8 cellular contexts compared by ENCODE assay signal in the genomic region with DNA sequence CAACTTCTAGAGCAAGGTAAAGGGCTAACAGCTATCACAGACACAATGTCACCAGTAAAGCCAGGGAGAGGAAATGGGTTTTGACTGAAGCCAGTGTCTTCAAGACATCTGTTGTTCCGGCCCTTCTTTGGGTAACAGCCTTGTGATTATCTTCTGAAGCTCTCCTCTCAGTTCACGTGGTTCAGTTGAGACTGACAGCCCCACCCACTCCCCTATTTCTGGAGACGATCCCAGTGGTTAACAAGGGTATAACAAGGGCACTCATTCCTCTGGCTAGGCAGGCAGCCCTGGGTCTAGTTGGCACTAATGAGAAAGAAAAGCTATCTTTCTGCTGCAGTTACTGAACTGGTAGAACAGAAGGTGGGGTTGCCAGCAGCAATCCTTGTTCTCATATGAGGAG. TPM values are rescaled to one million over a fixed set of nuclear protein-coding genes. Genes with fewer than 3 reads are reported as not detected.
DNase-seq lines count a peak whose midpoint lies in the region; ATAC-seq, FAIRE-seq and TF ChIP-seq lines count a peak whose summit lies in the region.

No MANE protein-coding gene starts in this region.

- H3K27me3 ChIP-seq in Peyer's patch = no peaks in the 10 kb centered on the region
- no peaks in the 10 kb centered on the region for H3K27me3 ChIP-seq in gastroesophageal sphincter
- no peaks in the 10 kb centered on the region for H3K27me3 ChIP-seq in psoas muscle (ENCODE audit: insufficient read depth in 3 of 3, low read length in 2 of 3)

- H3K27me3 Mint-ChIP-seq in activated T-helper 2 cell treated with anti-CD3 and anti-CD28 coated beads, Interferon-gamma antibody, Interleukin-2, Interleukin-4, amounts not matched to agents 10 μg/mL and 5 μg/mL and 100 μg/mL, durations not matched to agents 14 hours and 24 hours and 36 hours (ENCODE audit: low read depth) = no peaks in the 10 kb centered on the region

- H3K36me3 Mint-ChIP-seq in activated T-helper 2 cell treated with anti-CD3 and anti-CD28 coated beads, Interferon-gamma antibody, Interleukin-2, Interleukin-4, amounts not matched to agents 10 μg/mL and 5 μg/mL and 100 μg/mL, durations not matched to agents 14 hours and 24 hours and 36 hours (ENCODE audit: low read depth) = peaks cover 34% of the 10 kb centered on the region

- WGBS in gastroesophageal sphincter (ENCODE audit: low coverage in 1 of 2), 2 donors = 7 to 8% methylated on average over 2 to 3 of the region's 3 CpGs
- 3 to 8% (median 6%) methylated on average over 3 of the region's 3 CpGs for WGBS in psoas muscle, 3 donors

- TF ChIP-seq CTCF in Peyer's patch (IDR thresholded peaks at IDR 0.05) (peak in 5 of 6 experiments; percentile 29 to 43 (median 34)), gastroesophageal sphincter (IDR thresholded peaks at IDR 0.05) (peak in 3 of 4 experiments; percentile 12 to 29 (median 19)), psoas muscle (IDR thresholded peaks at IDR 0.05) (no peak)

- peaks cover 78% of the 10 kb centered on the region for H3K4me1 Mint-ChIP-seq in activated T-helper 2 cell treated with anti-CD3 and anti-CD28 coated beads, Interferon-gamma antibody, Interleukin-2, Interleukin-4, amounts not matched to agents 10 μg/mL and 5 μg/mL and 100 μg/mL, durations not matched to agents 14 hours and 24 hours and 36 hours (ENCODE audit: low read depth)

- H3K4me3 ChIP-seq in Peyer's patch = no peak overlapping the region
- no peak overlapping the region for H3K4me3 ChIP-seq in gastroesophageal sphincter
- no peak overlapping the region for H3K4me3 ChIP-seq in psoas muscle

- H3K9me3 ChIP-seq in Peyer's patch (no peaks in the 10 kb centered on the region), gastroesophageal sphincter (no peaks in the 10 kb centered on the region), psoas muscle (no peaks in the 10 kb centered on the region)

- DNase-seq in CD1c-positive myeloid dendritic cell (ENCODE audit: extremely low spot score) (peak; percentile 70), GM19239 (ENCODE audit: insufficient read length, low spot score) (peak; percentile 57), Peyer's patch (peak in 2 of 3 donors; percentile 70 to 72), psoas muscle (peak; percentile 23 to 60), NCI-H128 (lab: John Stamatoyannopoulos, UW; ENCODE audit: unreplicated experiment) (no peak)
- DNase-seq in activated T-helper 2 cell treated with anti-CD3 and anti-CD28 coated beads, Interferon-gamma antibody, Interleukin-2, Interleukin-4, amounts not matched to agents 10 μg/mL and 5 μg/mL and 100 μg/mL, durations not matched to agents 14 hours and 24 hours and 36 hours (ENCODE audit: low spot score) = peak; percentile 72

- peaks cover 5% of the 10 kb centered on the region for H3K9me3 Mint-ChIP-seq in activated T-helper 2 cell treated with anti-CD3 and anti-CD28 coated beads, Interferon-gamma antibody, Interleukin-2, Interleukin-4, amounts not matched to agents 10 μg/mL and 5 μg/mL and 100 μg/mL, durations not matched to agents 14 hours and 24 hours and 36 hours

- peak overlapping the region; percentile 78 for H3K27ac Mint-ChIP-seq in activated T-helper 2 cell treated with anti-CD3 and anti-CD28 coated beads, Interferon-gamma antibody, Interleukin-2, Interleukin-4, amounts not matched to agents 10 μg/mL and 5 μg/mL and 100 μg/mL, durations not matched to agents 14 hours and 24 hours and 36 hours

- H3K36me3 ChIP-seq in Peyer's patch (no peaks in the 10 kb centered on the region), gastroesophageal sphincter (no peaks in the 10 kb centered on the region), psoas muscle (ENCODE audit: insufficient read depth in 1 of 2, low read depth in 1 of 2) (no peaks in the 10 kb centered on the region)

- H3K27ac ChIP-seq in Peyer's patch = peak overlapping the region in 1 of 4 donors; percentile 1
- peak overlapping the region; percentile 31 to 70 (median 62) for H3K27ac ChIP-seq in gastroesophageal sphincter
- H3K27ac ChIP-seq in psoas muscle = peak overlapping the region; percentile 73

- TF ChIP-seq POLR2A in Peyer's patch (IDR thresholded peaks at IDR 0.05) (no peak), gastroesophageal sphincter (IDR thresholded peaks at IDR 0.05) (no peak)

- FAIRE-seq in GM19239 (lab: Jason Lieb, UNC) = peak; percentile 85

- no peak for TF ChIP-seq EP300 in gastroesophageal sphincter (IDR thresholded peaks at IDR 0.05)

- peak overlapping the region; percentile 44 for H3K4me3 Mint-ChIP-seq in activated T-helper 2 cell treated with anti-CD3 and anti-CD28 coated beads, Interferon-gamma antibody, Interleukin-2, Interleukin-4, amounts not matched to agents 10 μg/mL and 5 μg/mL and 100 μg/mL, durations not matched to agents 14 hours and 24 hours and 36 hours (ENCODE audit: low read depth)

- peak; percentile 87 for ATAC-seq in HG03175 (IDR thresholded peaks at IDR 0.05; ENCODE audit: unreplicated experiment)
- peak; percentile 55 for ATAC-seq in gastroesophageal sphincter
- ATAC-seq in psoas muscle = peak; percentile 84 to 94 (median 93)

- peaks cover 0 to 21% (median 4%) of the 10 kb centered on the region in 4 donors for H3K4me1 ChIP-seq in Peyer's patch
- peaks cover 4 to 69% (median 11%) of the 10 kb centered on the region in 3 donors for H3K4me1 ChIP-seq in gastroesophageal sphincter
- peaks cover 9% of the 10 kb centered on the region for H3K4me1 ChIP-seq in psoas muscle

- intact Hi-C loops in activated T-helper 2 cell treated with anti-CD3 and anti-CD28 coated beads, Interferon-gamma antibody, Interleukin-2, Interleukin-4, amounts not matched to agents 10 μg/mL and 5 μg/mL and 100 μg/mL, durations not matched to agents 14 hours and 24 hours and 36 hours (cut with micrococcal nuclease) = no loop called here
- intact Hi-C loops in psoas muscle (cut with DNase I) = no loop called here

RNA-seq across cellular contexts. Expression of gene GNPTAB, which starts 6.9 kb away (rescaled TPM):
- total RNA-seq in Peyer's patch = 10 to 100 TPM; 27.1 to 91.6 (median 31.3) TPM
- 93.6 and 100 TPM in 2 replicates for total RNA-seq in activated T-helper 2 cell treated with anti-CD3 and anti-CD28 coated beads, Interferon-gamma antibody, Interleukin-2, Interleukin-4, amounts not matched to agents 10 μg/mL and 5 μg/mL and 100 μg/mL, durations not matched to agents 14 hours and 24 hours and 36 hours
- total RNA-seq in gastroesophageal sphincter = 10 to 100 TPM; 25.8 to 43.2 (median 36.3) TPM
- total RNA-seq in psoas muscle = 10 to 100 TPM; 14.3 to 36.1 (median 19.9) TPM
- polyA plus RNA-seq in psoas muscle = 10 to 100 TPM; 10.3 to 17.5 (median 11.5) TPM

RNA-seq across cellular contexts. Expression of gene DRAM1, which starts 53.5 kb away (rescaled TPM):
- total RNA-seq in Peyer's patch (1 to 10 TPM; 3.2 to 7.4 (median 5.7) TPM), gastroesophageal sphincter (10 to 100 TPM; 13.2 to 29.1 (median 21.2) TPM), psoas muscle (1 to 10 TPM; 2.8 to 6.8 (median 4.6) TPM)
- total RNA-seq in activated T-helper 2 cell treated with anti-CD3 and anti-CD28 coated beads, Interferon-gamma antibody, Interleukin-2, Interleukin-4, amounts not matched to agents 10 μg/mL and 5 μg/mL and 100 μg/mL, durations not matched to agents 14 hours and 24 hours and 36 hours = 3.0 and 3.4 TPM in 2 replicates
- polyA plus RNA-seq in psoas muscle = 1 to 10 TPM; 3.8 to 6.2 (median 4.1) TPM
